8 cellular contexts compared by ENCODE assay signal in genomic region chr10:75211007-75211735, GRCh38. TPM values are rescaled to one million over a fixed set of nuclear protein-coding genes. Genes with fewer than 3 reads are reported as not detected.
DNase-seq lines count a peak whose midpoint lies in the region; ATAC-seq and TF ChIP-seq lines count a peak whose summit lies in the region.

No MANE protein-coding gene starts in this region.

- H3K4me3 ChIP-seq in ectodermal cell (ENCODE audit: insufficient read depth, low read depth, low read length) (peak overlapping the region; percentile 92), mononuclear cell (ENCODE audit: low read length) (peak overlapping the region; percentile 98), upper lobe of left lung (peak overlapping the region; percentile 50 to 99 (median 94))

- peaks cover 29% of the 10 kb centered on the region for H3K4me1 Mint-ChIP-seq in T-helper 17 cell

- H3K4me3 Mint-ChIP-seq in T-helper 17 cell, result peak overlapping the region; percentile 100

- H3K27me3 ChIP-seq in ectodermal cell (ENCODE audit: control insufficient read depth, insufficient read depth, low read length, poor library complexity, severe bottlenecking) (no peaks in the 10 kb centered on the region), mononuclear cell (ENCODE audit: insufficient read depth, low read length) (no peaks in the 10 kb centered on the region), upper lobe of left lung (no peaks in the 10 kb centered on the region)

- no peaks in the 10 kb centered on the region for H3K9me3 ChIP-seq in T-helper 17 cell (ENCODE audit: control insufficient read depth, low read length, poor library complexity, severe bottlenecking)
- no peaks in the 10 kb centered on the region for H3K9me3 ChIP-seq in ectodermal cell (ENCODE audit: control insufficient read depth, low read length)
- H3K9me3 ChIP-seq in mononuclear cell (ENCODE audit: low read depth, low read length), result no peaks in the 10 kb centered on the region
- H3K9me3 ChIP-seq in upper lobe of left lung, result no peaks in the 10 kb centered on the region

- peak; percentile 4 for ATAC-seq in HG02571 (IDR thresholded peaks at IDR 0.05; ENCODE audit: unreplicated experiment)
- no peak for ATAC-seq in T-helper 17 cell
- peak in 1 of 2 donors; percentile 58 for ATAC-seq in upper lobe of left lung (ENCODE audit: low FRiP score in 2 of 2)

- 1% methylated on average over 37 of the region's 38 CpGs for WGBS in ectodermal cell, 2 experiments
- 0% methylated on average over 37 to 38 of the region's 38 CpGs for WGBS in upper lobe of left lung, 2 donors

- peaks cover 9% of the 10 kb centered on the region for H3K36me3 ChIP-seq in ectodermal cell (ENCODE audit: control insufficient read depth, insufficient read depth, low read length)
- peaks cover 10 to 40% (median 34%) of the 10 kb centered on the region in 4 donors for H3K36me3 ChIP-seq in upper lobe of left lung

- H3K27ac Mint-ChIP-seq in T-helper 17 cell, result peak overlapping the region; percentile 99

- POLR2A ChIA-PET in GM10248 (lab: Yijun Ruan, JAX), result interaction anchor here (0.6 to 2.0 kb wide), 5 partner anchors 12 to 25 kb away, joined by 3 to 8 read pairs (median 7); no protein-coding TSS in a partner anchor

- H3K4me1 ChIP-seq in ectodermal cell (ENCODE audit: control insufficient read depth, insufficient read depth, low read length) (peaks cover 12% of the 10 kb centered on the region), mononuclear cell (ENCODE audit: insufficient read depth, low read length) (peaks cover 24% of the 10 kb centered on the region), upper lobe of left lung (peaks cover 20 to 45% (median 27%) of the 10 kb centered on the region in 4 donors)

- H3K27ac ChIP-seq in ectodermal cell (ENCODE audit: insufficient read depth, low read depth, low read length, poor library complexity, severe bottlenecking) (peak overlapping the region; percentile 97), upper lobe of left lung (peak overlapping the region; percentile 98 to 100 (median 98))

- CTCF ChIA-PET in GM10248 (lab: Yijun Ruan, JAX), result interaction anchor here (1.1 to 4.2 kb wide), 8 partner anchors 9 to 25 kb away, joined by 3 to 30 read pairs (median 8); partner anchors contain the start of gene COMTD1

- no peaks in the 10 kb centered on the region for H3K27me3 Mint-ChIP-seq in T-helper 17 cell

- TF ChIP-seq CTCF in upper lobe of left lung (IDR thresholded peaks at IDR 0.05) (no peak), GM10248 (IDR thresholded peaks at IDR 0.05; ENCODE audit: control extremely low read depth, extremely low read depth, low read depth, missing control alignments) (no peak)

- TF ChIP-seq EP300 in upper lobe of left lung (IDR thresholded peaks at IDR 0.05), result no peak

- H3K36me3 Mint-ChIP-seq in T-helper 17 cell (ENCODE audit: low read depth), result peaks cover 2% of the 10 kb centered on the region

- peak; percentile 32 for DNase-seq in CMK (ENCODE audit: low read depth)
- DNase-seq in T-helper 17 cell, result no peak
- peak in 1 of 2 donors; percentile 36 for DNase-seq in upper lobe of left lung
- DNase-seq in GM10248 (ENCODE audit: extremely low spot score), result no peak
- DNase-seq in cerebellum (ENCODE audit: low spot score), result no peak

- no peak for TF ChIP-seq POLR2A in upper lobe of left lung (IDR thresholded peaks at IDR 0.05)

RNA-seq across cellular contexts. Expression of gene VDAC2, which starts 0.6 kb away (rescaled TPM):
- total RNA-seq in T-helper 17 cell (100 to 1,000 TPM; 109 to 117 TPM), mononuclear cell (110 TPM), upper lobe of left lung (100 to 1,000 TPM in 3 of 6 donors, 10 to 100 TPM in 3; 54.5 to 137 (median 98.8) TPM), cerebellum (88.6 TPM)
- polyA plus RNA-seq in ectodermal cell (2013, experiment 1 of 4), result 192 TPM
- 179 TPM for polyA plus RNA-seq in ectodermal cell (2013, experiment 2 of 4)
- polyA plus RNA-seq in ectodermal cell (2013, experiment 3 of 4), result 160 TPM
- 181 TPM for polyA plus RNA-seq in ectodermal cell (2013, experiment 4 of 4)

RNA-seq across cellular contexts. Expression of gene COMTD1, which starts 24.6 kb away (rescaled TPM):
- total RNA-seq in T-helper 17 cell (10 to 100 TPM; 18.1 to 23.8 TPM), mononuclear cell (6.5 TPM), upper lobe of left lung (10 to 100 TPM; 28.0 to 56.6 (median 35.6) TPM), cerebellum (13.8 TPM)
- 2.9 TPM for polyA plus RNA-seq in ectodermal cell (2013, experiment 1 of 4)
- 3.8 TPM for polyA plus RNA-seq in ectodermal cell (2013, experiment 2 of 4)
- polyA plus RNA-seq in ectodermal cell (2013, experiment 3 of 4), result 4.6 TPM
- 4.5 TPM for polyA plus RNA-seq in ectodermal cell (2013, experiment 4 of 4)
